Comparison of ENCODE assay signal across 9 cellular contexts in genomic region chr1:179815642-179816041, GRCh38.
DNase-seq lines count a peak whose midpoint lies in the region; ATAC-seq and TF ChIP-seq lines count a peak whose summit lies in the region.
"Had no signal": no experiment of that assay in that cellular context is flagged by ENCODE, and none has a peak within 500 bp of the region (broad histone marks: within the 10 kb centered on the region; RNA-seq: fewer than 3 reads in every experiment).

No MANE protein-coding gene starts in this region.

- ATAC-seq in WTC11 (no peak), GM18870 (IDR thresholded peaks at IDR 0.05; ENCODE audit: unreplicated experiment) (no peak), HG03439 (IDR thresholded peaks at IDR 0.05; ENCODE audit: unreplicated experiment) (no peak)

- H3K4me3 ChIP-seq in iPS-18a (ENCODE audit: low read length): peak overlapping the region; percentile 71
- peak overlapping the region; percentile 36 to 51 (median 45) for H3K4me3 ChIP-seq in stomach
- H3K4me3 ChIP-seq: mucosa of descending colon had no signal

- H3K27ac Mint-ChIP-seq in activated CD4-positive, alpha-beta T cell treated with anti-CD3 and anti-CD28 coated beads, Interleukin-2, amount 10 ng/mL, durations not matched to agents 24 days and 14 days: no peak overlapping the region
- H3K27ac Mint-ChIP-seq in WTC11: no peak overlapping the region

- TF ChIP-seq POLR2A in stomach (IDR thresholded peaks at IDR 0.05): no peak

- no peak for TF ChIP-seq CTCF in WTC11 (IDR thresholded peaks at IDR 0.05)
- no peak for TF ChIP-seq CTCF in stomach (IDR thresholded peaks at IDR 0.05)

- peaks cover 8% of the 10 kb centered on the region for H3K4me1 ChIP-seq in iPS-18a (ENCODE audit: control insufficient read depth, low read depth, low read length)
- H3K4me1 ChIP-seq in stomach: peaks cover 14 to 27% (median 19%) of the 10 kb centered on the region in 4 donors

- H3K27me3 Mint-ChIP-seq in activated CD4-positive, alpha-beta T cell treated with anti-CD3 and anti-CD28 coated beads, Interleukin-2, amount 10 ng/mL, durations not matched to agents 24 days and 14 days: peaks cover 18% of the 10 kb centered on the region
- peaks cover 30% of the 10 kb centered on the region for H3K27me3 Mint-ChIP-seq in WTC11 (ENCODE audit: low read depth)

- H3K36me3 ChIP-seq in iPS-18a (ENCODE audit: control insufficient read depth, low read depth, low read length) (no peaks in the 10 kb centered on the region), stomach (no peaks in the 10 kb centered on the region)

- POLR2A ChIA-PET in WTC11 (lab: Charles Lee): interaction anchor here (1.6 kb wide), 1 partner anchor 109 kb away, joined by 3 read pairs; no protein-coding TSS in a partner anchor

- no peak overlapping the region for H3K9ac ChIP-seq in iPS-18a (ENCODE audit: low read length)

- peaks cover 23% of the 10 kb centered on the region for H3K27me3 ChIP-seq in iPS-18a (ENCODE audit: control insufficient read depth, insufficient read depth, low read length)
- peaks cover 0 to 34% (median 0%) of the 10 kb centered on the region in 3 donors for H3K27me3 ChIP-seq in stomach

- no peaks in the 10 kb centered on the region for H3K9me3 Mint-ChIP-seq in activated CD4-positive, alpha-beta T cell treated with anti-CD3 and anti-CD28 coated beads, Interleukin-2, amount 10 ng/mL, durations not matched to agents 24 days and 14 days
- no peaks in the 10 kb centered on the region for H3K9me3 Mint-ChIP-seq in WTC11

- no peaks in the 10 kb centered on the region for H3K9me3 ChIP-seq in iPS-18a (ENCODE audit: control insufficient read depth, low read depth, low read length)
- H3K9me3 ChIP-seq in stomach: no peaks in the 10 kb centered on the region
- H3K9me3 ChIP-seq: mucosa of descending colon had no signal

- peaks cover 16% of the 10 kb centered on the region for H3K4me1 Mint-ChIP-seq in activated CD4-positive, alpha-beta T cell treated with anti-CD3 and anti-CD28 coated beads, Interleukin-2, amount 10 ng/mL, durations not matched to agents 24 days and 14 days
- H3K4me1 Mint-ChIP-seq in WTC11: peaks cover 20% of the 10 kb centered on the region

- H3K4me3 Mint-ChIP-seq in activated CD4-positive, alpha-beta T cell treated with anti-CD3 and anti-CD28 coated beads, Interleukin-2, amount 10 ng/mL, durations not matched to agents 24 days and 14 days: peak overlapping the region; percentile 90
- peak overlapping the region; percentile 82 for H3K4me3 Mint-ChIP-seq in WTC11

- no peak for TF ChIP-seq EP300 in stomach (IDR thresholded peaks at IDR 0.05)

- CTCF ChIA-PET in WTC11 (lab: Charles Lee): interaction anchor here (0.6 to 14.7 kb wide), 38 partner anchors 9 to 372 kb away, joined by 3 to 914 read pairs (median 8); partner anchors contain the start of genes FAM163A, QSOX1 and TOR1AIP1

- intact Hi-C loops in activated CD4-positive, alpha-beta T cell treated with anti-CD3 and anti-CD28 coated beads, Interleukin-2, amount 10 ng/mL, durations not matched to agents 24 days and 14 days (cut with micrococcal nuclease): no loop called here
- intact Hi-C loops in stomach (cut with DNase I; ENCODE audit: low total_unique reads): no loop called here

- no peak for DNase-seq in activated CD4-positive, alpha-beta T cell treated with anti-CD3 and anti-CD28 coated beads, Interleukin-2, amount 10 ng/mL, durations not matched to agents 24 days and 14 days
- no peak for DNase-seq in activated CD4-positive, alpha-beta T cell treated with anti-CD3 and anti-CD28 coated beads, Interleukin-2, amount 50 U/mL, for 48 hours
- DNase-seq in WTC11 (ENCODE audit: low spot score) (no peak), stomach (no peak), SK-N-DZ (ENCODE audit: low spot score) (no peak)

- H3K27ac ChIP-seq in iPS-18a (ENCODE audit: low read length) (no peak overlapping the region), stomach (peak overlapping the region in 1 of 5 donors; percentile 55)

- no peaks in the 10 kb centered on the region for H3K36me3 Mint-ChIP-seq in activated CD4-positive, alpha-beta T cell treated with anti-CD3 and anti-CD28 coated beads, Interleukin-2, amount 10 ng/mL, durations not matched to agents 24 days and 14 days (ENCODE audit: low read depth)
- H3K36me3 Mint-ChIP-seq in WTC11: no peaks in the 10 kb centered on the region

- WGBS in stomach, 5 donors: 27 to 47% (median 37%) methylated on average over 5 of the region's 5 CpGs

TF ChIP-seq in WTC11, 78 proteins besides CTCF, POLR2A, EP300 and RAD21:
- TF ChIP-seq NFYB (CRISPR knock-in tag; conservative IDR thresholded peaks at IDR 0.05; ENCODE audit: low read depth) (no peak), NR1H2 (CRISPR knock-in tag; IDR thresholded peaks at IDR 0.05) (no peak), FOXP1 (CRISPR knock-in tag; IDR thresholded peaks at IDR 0.05; ENCODE audit: borderline replicate concordance) (no peak), OVOL2 (CRISPR knock-in tag; IDR thresholded peaks at IDR 0.05; ENCODE audit: borderline replicate concordance) (no peak), CBFB (CRISPR knock-in tag; IDR thresholded peaks at IDR 0.05; ENCODE audit: low read depth) (no peak), NFATC4 (CRISPR knock-in tag; IDR thresholded peaks at IDR 0.05) (no peak), CREM (CRISPR knock-in tag; IDR thresholded peaks at IDR 0.05) (no peak), ZNF671 (CRISPR knock-in tag; IDR thresholded peaks at IDR 0.05) (no peak), STAT6 (CRISPR knock-in tag; conservative IDR thresholded peaks at IDR 0.05; ENCODE audit: low read depth) (no peak)
- TF ChIP-seq, protein P1, sequence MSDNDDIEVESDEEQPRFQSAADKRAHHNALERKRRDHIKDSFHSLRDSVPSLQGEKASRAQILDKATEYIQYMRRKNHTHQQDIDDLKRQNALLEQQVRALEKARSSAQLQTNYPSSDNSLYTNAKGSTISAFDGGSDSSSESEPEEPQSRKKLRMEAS (CRISPR knock-in tag; IDR thresholded peaks at IDR 0.05): no peak
